In genomic region chr20:55354700-55355099, GRCh38 we compare ENCODE assay signal across 20 cellular contexts.
"Had no signal": no experiment of that assay in that cellular context is flagged by ENCODE, and none has a peak within 500 bp of the region (broad histone marks: within the 10 kb centered on the region; RNA-seq: fewer than 3 reads in every experiment).

No MANE protein-coding gene starts in this region.

- H3K27me3 Mint-ChIP-seq: activated B cell treated with CpG ODN at 0.5 μM for 24 hours; activated CD8-positive, alpha-beta T cell treated with anti-CD3 and anti-CD28 coated beads for 36 hours; activated naive CD8-positive, alpha-beta T cell treated with anti-CD3 and anti-CD28 coated beads, Interleukin-2, amount 10 ng/mL, durations not matched to agents 7 days and 5 days; activated T-helper 17 cell treated with anti-CD3 and anti-CD28 coated beads, Interleukin-2, amount 50 U/mL, for 72 hours; type B pancreatic cell had no signal

- H3K4me3 ChIP-seq: body of pancreas, pancreas, right lobe of liver, testis had no signal

- DNase-seq: activated B cell treated with CpG ODN at 0.5 μM for 24 hours; activated CD4-positive, alpha-beta T cell treated with anti-CD3 and anti-CD28 coated beads for 4 hours; activated CD8-positive, alpha-beta T cell treated with anti-CD3 and anti-CD28 coated beads for 36 hours; activated naive CD4-positive, alpha-beta T cell; activated naive CD8-positive, alpha-beta T cell treated with anti-CD3 and anti-CD28 coated beads, Interleukin-2, amount 10 ng/mL, durations not matched to agents 7 days and 5 days; activated T-cell treated with anti-CD3 and anti-CD28 coated beads, Interleukin-2, amount 50 U/mL, for 1 hour; amygdala; body of pancreas; dermis blood vessel endothelial cell; foreskin fibroblast; natural killer cell; pancreas; right lobe of liver; stimulated activated CD4-positive, alpha-beta T cell treated with anti-CD3 and anti-CD28 coated beads, Interleukin-4, amount 100 ng/mL, for 24 hours; testis had no signal

- H3K9me3 Mint-ChIP-seq: type B pancreatic cell had no signal

- H3K4me1 Mint-ChIP-seq: activated B cell treated with CpG ODN at 0.5 μM for 24 hours; activated naive CD8-positive, alpha-beta T cell treated with anti-CD3 and anti-CD28 coated beads, Interleukin-2, amount 10 ng/mL, durations not matched to agents 7 days and 5 days; activated T-helper 17 cell treated with anti-CD3 and anti-CD28 coated beads, Interleukin-2, amount 50 U/mL, for 72 hours; natural killer cell; stimulated activated effector memory CD8-positive, alpha-beta T cell treated with anti-CD3 and anti-CD28 coated beads, Interleukin-12 subunit alpha, Interleukin-12 subunit beta, amount 100 ng/mL, for 72 hours had no signal

- H3K27ac ChIP-seq: body of pancreas, epithelial cell of prostate, neutrophil, pancreas, right lobe of liver, testis had no signal

- H3K27me3 ChIP-seq: body of pancreas, neutrophil, pancreas, right lobe of liver, testis had no signal

- H3K27ac Mint-ChIP-seq: activated B cell treated with CpG ODN at 0.5 μM for 24 hours; activated CD8-positive, alpha-beta T cell treated with anti-CD3 and anti-CD28 coated beads for 36 hours; activated naive CD8-positive, alpha-beta T cell treated with anti-CD3 and anti-CD28 coated beads, Interleukin-2, amount 10 ng/mL, durations not matched to agents 7 days and 5 days; activated T-helper 17 cell treated with anti-CD3 and anti-CD28 coated beads, Interleukin-2, amount 50 U/mL, for 72 hours; natural killer cell; stimulated activated effector memory CD8-positive, alpha-beta T cell treated with anti-CD3 and anti-CD28 coated beads, Interleukin-12 subunit alpha, Interleukin-12 subunit beta, amount 100 ng/mL, for 72 hours; type B pancreatic cell had no signal

- H3K36me3 ChIP-seq: neutrophil, pancreas, right lobe of liver had no signal

- H3K4me3 Mint-ChIP-seq: activated B cell treated with CpG ODN at 0.5 μM for 24 hours; activated CD8-positive, alpha-beta T cell treated with anti-CD3 and anti-CD28 coated beads for 36 hours; activated naive CD8-positive, alpha-beta T cell treated with anti-CD3 and anti-CD28 coated beads, Interleukin-2, amount 10 ng/mL, durations not matched to agents 7 days and 5 days; activated T-helper 17 cell treated with anti-CD3 and anti-CD28 coated beads, Interleukin-2, amount 50 U/mL, for 72 hours; natural killer cell; stimulated activated effector memory CD8-positive, alpha-beta T cell treated with anti-CD3 and anti-CD28 coated beads, Interleukin-12 subunit alpha, Interleukin-12 subunit beta, amount 100 ng/mL, for 72 hours; type B pancreatic cell had no signal

- ATAC-seq: activated CD8-positive, alpha-beta T cell treated with anti-CD3 and anti-CD28 coated beads for 36 hours; activated T-helper 17 cell treated with anti-CD3 and anti-CD28 coated beads, Interleukin-2, amount 50 U/mL, for 72 hours; body of pancreas; natural killer cell; pancreas; right lobe of liver; stimulated activated effector memory CD8-positive, alpha-beta T cell treated with anti-CD3 and anti-CD28 coated beads, Interleukin-12 subunit alpha, Interleukin-12 subunit beta, amount 100 ng/mL, for 72 hours had no signal

- H3K4me1 ChIP-seq: body of pancreas, pancreas, right lobe of liver, testis had no signal

- H3K9me3 ChIP-seq: body of pancreas, neutrophil, pancreas, right lobe of liver, testis had no signal

- H3K36me3 Mint-ChIP-seq: activated naive CD8-positive, alpha-beta T cell treated with anti-CD3 and anti-CD28 coated beads, Interleukin-2, amount 10 ng/mL, durations not matched to agents 7 days and 5 days; stimulated activated effector memory CD8-positive, alpha-beta T cell treated with anti-CD3 and anti-CD28 coated beads, Interleukin-12 subunit alpha, Interleukin-12 subunit beta, amount 100 ng/mL, for 72 hours; type B pancreatic cell had no signal
